8 cellular contexts compared by ENCODE assay signal in genomic region chr11:72038491-72038890, GRCh38. TPM values are rescaled to one million over a fixed set of nuclear protein-coding genes. Genes with fewer than 3 reads are reported as not detected.
A peak's percentile ranks its signal among the peaks of the same experiment; 100 is the strongest.
DNase-seq lines count a peak whose midpoint lies in the region; ATAC-seq and TF ChIP-seq lines count a peak whose summit lies in the region.

No MANE protein-coding gene starts in this region.

- peak overlapping the region; percentile 76 to 88 for H3K9ac ChIP-seq in duodenal mucosa (ENCODE audit: low read depth in 1 of 2, low read length in 2 of 2)

- peak; percentile 13 for ATAC-seq in mucosa of descending colon

- DNase-seq in A172 (ENCODE audit: low spot score) (peak; percentile 43), NCI-H1092 treated with DMSO at 0.1 percent for 48 hours (lab: John Stamatoyannopoulos, UW) (peak; percentile 36), mucosa of descending colon (peak in 2 of 3 donors; percentile 57 to 64), DMS53 treated with DMSO at 0.1 percent for 48 hours (lab: John Stamatoyannopoulos, UW; ENCODE audit: unreplicated experiment) (no peak), NCI-H128 (lab: John Stamatoyannopoulos, UW; ENCODE audit: unreplicated experiment) (no peak), OCI-M1 (lab: John Stamatoyannopoulos, UW) (no peak)
- no peak for DNase-seq in activated effector memory CD4-positive, alpha-beta T cell treated with Interleukin-2 at 50 U/mL for 16 hours

- H3K27me3 ChIP-seq in duodenal mucosa (ENCODE audit: control insufficient read depth in 1 of 2, insufficient read depth in 2 of 2, low read length in 2 of 2), result no peaks in the 10 kb centered on the region

- intact Hi-C loops in mucosa of descending colon (cut with DNase I, micrococcal nuclease), result no loop called here

- no peaks in the 10 kb centered on the region for H3K9me3 ChIP-seq in duodenal mucosa (ENCODE audit: control insufficient read depth in 1 of 2, low read length in 2 of 2)
- H3K9me3 ChIP-seq in mucosa of descending colon, result no peaks in the 10 kb centered on the region

- H3K4me3 ChIP-seq in duodenal mucosa (ENCODE audit: low read depth in 1 of 2, low read length in 2 of 2), result peak overlapping the region; percentile 77 to 86
- no peak overlapping the region for H3K4me3 ChIP-seq in mucosa of descending colon

- H3K36me3 ChIP-seq in duodenal mucosa (ENCODE audit: control insufficient read depth in 1 of 2, insufficient read depth in 2 of 2, low read length in 2 of 2) (peaks cover 3 to 22% of the 10 kb centered on the region in 2 donors), mucosa of descending colon (ENCODE audit: low read depth) (no peaks in the 10 kb centered on the region)

- H3K4me1 ChIP-seq in duodenal mucosa (ENCODE audit: control insufficient read depth in 1 of 2, insufficient read depth in 2 of 2, low read length in 2 of 2) (peaks cover 49 to 53% of the 10 kb centered on the region in 2 donors), mucosa of descending colon (ENCODE audit: low read depth) (peaks cover 52% of the 10 kb centered on the region)

- TF ChIP-seq CTCF in mucosa of descending colon (IDR thresholded peaks at IDR 0.05), result no peak

- H3K27ac ChIP-seq in duodenal mucosa (ENCODE audit: low read depth, low read length), result peak overlapping the region; percentile 95

RNA-seq across cellular contexts. Expression of gene IL18BP, which starts 39.8 kb away (rescaled TPM):
- 1.6 and 3.9 TPM in 2 replicates for total RNA-seq in A172 (2014; rRNA removed; shearing (Covaris generic))
- 10 to 100 TPM in 2 of 3 donors, 1 to 10 TPM in 1; 7.6 to 14.5 (median 13.7) TPM for total RNA-seq in mucosa of descending colon

RNA-seq across cellular contexts. Expression of gene NUMA1, which starts 41.9 kb away (rescaled TPM):
- 113 and 161 TPM in 2 replicates for total RNA-seq in A172 (2014; rRNA removed; shearing (Covaris generic))
- 100 to 1,000 TPM; 173 to 301 (median 248) TPM for total RNA-seq in mucosa of descending colon

RNA-seq across cellular contexts. Expression of gene LRRC51, which starts 42.2 kb away (rescaled TPM):
- total RNA-seq in A172 (2014; rRNA removed; shearing (Covaris generic)), result 10.9 and 20.3 TPM in 2 replicates
- total RNA-seq in mucosa of descending colon, result 1 to 10 TPM; 7.5 to 9.4 (median 9.4) TPM

Comparison
In these comparisons a context has a peak if more than half of its experiments do, and no peak if none do; other contexts are left out.
1. DNase-seq: peak in A172 (single experiment), NCI-H1092 treated with DMSO at 0.1 percent for 48 hours (single experiment) and mucosa of descending colon (2 of 3); none in activated effector memory CD4-positive, alpha-beta T cell treated with Interleukin-2 at 50 U/mL for 16 hours (single experiment), DMS53 treated with DMSO at 0.1 percent for 48 hours (single experiment), NCI-H128 (single experiment) and OCI-M1 (single experiment).